In the genomic region with DNA sequence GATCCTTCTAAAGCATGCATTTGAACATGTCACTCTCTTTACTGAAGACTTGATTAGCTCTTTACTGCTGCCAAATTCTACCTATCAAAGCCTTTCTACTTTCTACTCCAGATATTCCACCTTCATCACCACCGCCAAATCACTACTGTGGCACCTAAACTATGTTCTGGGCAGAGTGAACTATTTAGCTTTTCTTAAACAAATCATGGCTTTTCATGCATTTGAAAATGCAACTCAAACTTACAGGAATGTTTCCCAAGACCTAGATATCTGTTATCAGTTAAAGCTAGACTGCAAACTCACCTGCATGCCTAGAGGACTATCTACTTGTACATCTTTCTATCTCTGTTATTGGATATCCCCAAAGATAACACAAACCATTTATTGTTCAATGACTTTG, we compare ENCODE assay signal across 27 cellular contexts.
"Had no signal": no experiment of that assay in that cellular context is flagged by ENCODE, and none has a peak within 500 bp of the region (broad histone marks: within the 10 kb centered on the region; RNA-seq: fewer than 3 reads in every experiment).

No MANE protein-coding gene starts in this region.

- H3K36me3 ChIP-seq: neutrophil, pancreas, spleen, suprapubic skin, tibial artery, transverse colon, upper lobe of left lung, uterus had no signal

- DNase-seq: naive B cell; naive thymus-derived CD8-positive, alpha-beta T cell; nephron progenitor cell; nucleus accumbens; pancreas; posterior cingulate gyrus; psoas muscle; right cardiac atrium; spleen; stimulated activated CD4-positive, alpha-beta T cell treated with anti-CD3 and anti-CD28 coated beads, Interleukin-12 subunit alpha, Interleukin-12 subunit beta, amount 100 ng/mL, for 4 hours; stimulated activated CD4-positive, alpha-beta T cell treated with anti-CD3 and anti-CD28 coated beads, Interleukin-1b, Interleukin-23, amount 100 ng/mL, for 48 hours; stimulated activated CD4-positive, alpha-beta T cell treated with anti-CD3 and anti-CD28 coated beads, Interleukin-4, amount 100 ng/mL, for 1 hour; stimulated activated CD4-positive, alpha-beta T cell treated with anti-CD3 and anti-CD28 coated beads, Interleukin-4, amount 100 ng/mL, for 4 hours; stimulated activated CD8-positive, alpha-beta memory T cell treated with anti-CD3 and anti-CD28 coated beads, Interleukin-4, amount 100 ng/mL, for 48 hours; stimulated activated naive CD4-positive, alpha-beta T cell; stimulated activated naive CD8-positive, alpha-beta T cell treated with anti-CD3 and anti-CD28 coated beads, Interleukin-15, amount 100 ng/mL, for 72 hours; stimulated activated naive CD8-positive, alpha-beta T cell treated with anti-CD3 and anti-CD28 coated beads, Interleukin-15, Interleukin-2, amounts not matched to agents 100 U/mL and 50 U/mL, for 24 hours; substantia nigra; testis; tibial artery; transverse colon; upper lobe of left lung; uterus had no signal

- H3K27ac ChIP-seq: neutrophil, pancreas, psoas muscle, skin epidermis, spleen, suprapubic skin, testis, tibial artery, transverse colon, upper lobe of left lung, uterus had no signal

- FAIRE-seq: pancreas had no signal

- H3K27me3 ChIP-seq: pancreas, spleen, suprapubic skin, testis, tibial artery, transverse colon, upper lobe of left lung, uterus had no signal

- H3K4me1 ChIP-seq: pancreas, testis, uterus had no signal

- H3K9me3 ChIP-seq: neutrophil, pancreas, psoas muscle, spleen, suprapubic skin, testis, tibial artery, transverse colon, upper lobe of left lung, uterus had no signal

- H3K4me3 ChIP-seq: pancreas, psoas muscle, skin epidermis, smooth muscle cell, spleen, suprapubic skin, testis, tibial artery, transverse colon, upper lobe of left lung, uterus had no signal

- H3K4me2 ChIP-seq: smooth muscle cell had no signal
